In the genomic region with DNA sequence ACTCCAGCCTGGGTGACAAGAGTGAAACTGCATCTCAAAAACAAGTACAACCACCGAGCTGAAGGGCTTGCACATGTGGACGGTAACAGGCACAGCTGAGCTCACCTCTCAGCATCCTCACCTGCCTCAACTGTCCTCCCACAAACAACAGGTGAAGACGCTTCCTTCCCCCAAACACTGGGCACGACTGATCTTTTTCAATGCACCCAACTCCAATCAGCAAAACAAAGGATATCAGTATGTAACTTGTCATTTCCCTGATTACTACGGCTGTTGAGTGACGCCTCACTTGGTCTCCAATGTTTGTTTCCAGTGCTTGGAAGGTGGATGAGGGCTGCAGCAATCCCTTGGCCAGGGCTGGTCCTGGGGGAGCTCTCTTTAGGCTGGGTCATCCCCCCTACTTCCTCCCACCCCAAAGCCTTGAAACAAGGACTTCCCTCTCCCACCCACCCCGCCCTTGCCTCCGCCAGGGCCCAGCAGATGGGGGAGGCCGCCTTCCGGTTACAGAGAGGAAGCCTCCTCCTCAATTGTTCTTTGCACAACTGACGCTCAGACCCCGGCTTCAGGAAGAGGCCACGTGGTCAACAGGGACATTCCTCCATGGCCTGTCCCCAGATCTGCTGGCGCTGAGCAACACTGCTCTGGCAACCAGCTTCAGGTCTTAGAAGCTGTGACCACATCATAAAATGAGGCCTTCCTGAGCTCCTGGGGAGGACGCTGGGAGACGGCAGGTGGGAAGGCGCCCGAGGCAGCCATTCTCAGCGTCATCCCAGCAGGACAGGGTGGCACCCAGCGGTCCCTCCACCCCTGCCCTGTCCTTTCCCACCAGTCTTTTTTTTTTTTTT, we compare ENCODE assay signal across 8 cellular contexts. TPM values are rescaled to one million over a fixed set of nuclear protein-coding genes. Genes with fewer than 3 reads are reported as not detected.
DNase-seq lines count a peak whose midpoint lies in the region; ATAC-seq and TF ChIP-seq lines count a peak whose summit lies in the region.

No MANE protein-coding gene starts in this region.

- H3K4me1 ChIP-seq in neutrophil (ENCODE audit: control insufficient read depth in 1 of 2, insufficient read depth in 1 of 2, low read depth in 1 of 2, low read length in 1 of 2): peaks cover 95 to 100% of the 10 kb centered on the region in 2 experiments

- H3K36me3 ChIP-seq in neutrophil: no peaks in the 10 kb centered on the region

- H3K4me3 Mint-ChIP-seq in osteocyte (ENCODE audit: unreplicated experiment): no peak overlapping the region

- no peaks in the 10 kb centered on the region for H3K4me1 Mint-ChIP-seq in osteocyte (ENCODE audit: unreplicated experiment)

- no peaks in the 10 kb centered on the region for H3K9me3 ChIP-seq in neutrophil

- H3K27ac Mint-ChIP-seq in osteocyte (ENCODE audit: unreplicated experiment): no peak overlapping the region

- H3K36me3 Mint-ChIP-seq in osteocyte (ENCODE audit: unreplicated experiment): no peaks in the 10 kb centered on the region

- peak overlapping the region; percentile 89 for H3K27ac ChIP-seq in neutrophil

- no peaks in the 10 kb centered on the region for H3K27me3 ChIP-seq in neutrophil

- ATAC-seq in GM19397 (IDR thresholded peaks at IDR 0.05; ENCODE audit: unreplicated experiment) (no peak), HG02759 (IDR thresholded peaks at IDR 0.05; ENCODE audit: unreplicated experiment) (no peak)

- TF ChIP-seq CTCF in neutrophil (IDR thresholded peaks at IDR 0.05) (peak; percentile 20), osteocyte (IDR thresholded peaks at IDR 0.05) (no peak)

- peak overlapping the region; percentile 56 to 58 for H3K4me3 ChIP-seq in neutrophil (ENCODE audit: low read depth in 1 of 2, low read length in 1 of 2)

- H3K27me3 Mint-ChIP-seq in osteocyte (ENCODE audit: unreplicated experiment): peaks cover under 1% of the 10 kb centered on the region

- DNase-seq in GDM1 (lab: John Stamatoyannopoulos, UW) (peak; percentile 83), NCI-H69 (lab: John Stamatoyannopoulos, UW) (no peak), osteocyte (ENCODE audit: extremely low spot score, unreplicated experiment) (no peak)
- peak; percentile 37 for DNase-seq in effector CD8-positive, alpha-beta T cell (lab: John Stamatoyannopoulos, UW)

- no peaks in the 10 kb centered on the region for H3K9me3 Mint-ChIP-seq in osteocyte (ENCODE audit: unreplicated experiment)

- peak; percentile 43; the same call in 1 of the 2 replicates for TF ChIP-seq POLR2A in Raji (IDR thresholded peaks at IDR 0.05; ENCODE audit: insufficient read depth, low read depth, low read length)

RNA-seq across cellular contexts. Expression of a gene that starts 5.9 kb away (rescaled TPM):
- 1.0 and 1.1 TPM in 2 replicates for total RNA-seq in osteocyte

RNA-seq across cellular contexts. Expression of a gene that starts 19.1 kb away (rescaled TPM):
- total RNA-seq in osteocyte: 0.68 and 0.73 TPM in 2 replicates

Comparison
In these comparisons a context has a peak if more than half of its experiments do, and no peak if none do; other contexts are left out.
1. DNase-seq: peak in GDM1 (single experiment) and effector CD8-positive, alpha-beta T cell (single experiment); none in NCI-H69 (single experiment) and osteocyte (single experiment).